Comparison of ENCODE assay signal across 16 cellular contexts in genomic region chr21:34949499-34949898, GRCh38.
DNase-seq lines count a peak whose midpoint lies in the region; ATAC-seq and TF ChIP-seq lines count a peak whose summit lies in the region.
"Had no signal": no experiment of that assay in that cellular context is flagged by ENCODE, and none has a peak within 500 bp of the region (broad histone marks: within the 10 kb centered on the region; RNA-seq: fewer than 3 reads in every experiment).

No MANE protein-coding gene starts in this region.

- H3K4me1 ChIP-seq in DND-41 (ENCODE audit: insufficient read depth, low read length) = peaks cover 54% of the 10 kb centered on the region
- H3K4me1 ChIP-seq: Caco-2 had no signal

- H3K79me2 ChIP-seq in DND-41 (ENCODE audit: insufficient read depth, low read length) = peaks cover 97% of the 10 kb centered on the region

- no peak overlapping the region for H3K4me2 ChIP-seq in DND-41 (ENCODE audit: insufficient read depth, low read length)
- H3K4me2 ChIP-seq: BLaER1, PC-9 had no signal

- peak overlapping the region; percentile 63 for H3K27ac Mint-ChIP-seq in activated naive CD4-positive, alpha-beta T cell treated with anti-CD3 and anti-CD28 coated beads, Interleukin-2, amount 50 U/mL, for 24 hours
- H3K27ac Mint-ChIP-seq in activated T-helper 17 cell treated with anti-CD3 and anti-CD28 coated beads, Interleukin-2, amount 50 U/mL, for 72 hours = peak overlapping the region; percentile 80
- peak overlapping the region; percentile 27 for H3K27ac Mint-ChIP-seq in stimulated activated effector memory CD8-positive, alpha-beta T cell treated with anti-CD3 and anti-CD28 coated beads, Interleukin-12 subunit alpha, Interleukin-12 subunit beta, amount 100 ng/mL, for 72 hours

- DNase-seq in activated naive CD4-positive, alpha-beta T cell treated with anti-CD3 and anti-CD28 coated beads, Interleukin-2, amount 50 U/mL, for 16 hours = no peak
- DNase-seq in DND-41 (no peak), NCI-H2196 treated with DMSO at 0.1 percent for 48 hours (lab: John Stamatoyannopoulos, UW; ENCODE audit: unreplicated experiment) (no peak)
- no peak for DNase-seq in stimulated activated effector memory CD8-positive, alpha-beta T cell treated with anti-CD3 and anti-CD28 coated beads, Interleukin-12 subunit alpha, Interleukin-12 subunit beta, amount 100 ng/mL, for 72 hours (ENCODE audit: low spot score in 2 of 2)
- DNase-seq: Caco-2, Kasumi-1, NCI-H1105 treated with DMSO at 0.1 percent for 48 hours, NCI-H187, NCI-H446 treated with DMSO at 0.1 percent for 48 hours, NCI-H748 treated with DMSO at 0.1 percent for 48 hours, PC-9 had no signal

- H3K9ac ChIP-seq in DND-41 (ENCODE audit: low read depth, low read length) = no peak overlapping the region
- H3K9ac ChIP-seq: BLaER1 had no signal

- H2AFZ ChIP-seq in DND-41 (ENCODE audit: low read depth, low read length) = no peak overlapping the region
- H2AFZ ChIP-seq: PC-9 had no signal

- no peaks in the 10 kb centered on the region for H3K9me3 ChIP-seq in DND-41 (ENCODE audit: insufficient read depth, low read length, severe bottlenecking)
- H3K9me3 ChIP-seq: BLaER1, Caco-2 had no signal

- no peaks in the 10 kb centered on the region for H3K9me3 Mint-ChIP-seq in activated naive CD4-positive, alpha-beta T cell treated with anti-CD3 and anti-CD28 coated beads, Interleukin-2, amount 50 U/mL, for 24 hours
- H3K9me3 Mint-ChIP-seq in activated T-helper 17 cell treated with anti-CD3 and anti-CD28 coated beads, Interleukin-2, amount 50 U/mL, for 72 hours = peaks cover 5% of the 10 kb centered on the region
- H3K9me3 Mint-ChIP-seq in stimulated activated effector memory CD8-positive, alpha-beta T cell treated with anti-CD3 and anti-CD28 coated beads, Interleukin-12 subunit alpha, Interleukin-12 subunit beta, amount 100 ng/mL, for 72 hours = peaks cover 4% of the 10 kb centered on the region

- H3K36me3 Mint-ChIP-seq in activated naive CD4-positive, alpha-beta T cell treated with anti-CD3 and anti-CD28 coated beads, Interleukin-2, amount 50 U/mL, for 24 hours = peaks cover 19% of the 10 kb centered on the region
- peaks cover 18% of the 10 kb centered on the region for H3K36me3 Mint-ChIP-seq in activated T-helper 17 cell treated with anti-CD3 and anti-CD28 coated beads, Interleukin-2, amount 50 U/mL, for 72 hours (ENCODE audit: low read depth)
- peaks cover 7% of the 10 kb centered on the region for H3K36me3 Mint-ChIP-seq in stimulated activated effector memory CD8-positive, alpha-beta T cell treated with anti-CD3 and anti-CD28 coated beads, Interleukin-12 subunit alpha, Interleukin-12 subunit beta, amount 100 ng/mL, for 72 hours

- no peak for ATAC-seq in DND-41 (ENCODE audit: insufficient read depth, low read depth)
- ATAC-seq in activated T-helper 17 cell treated with anti-CD3 and anti-CD28 coated beads, Interleukin-2, amount 50 U/mL, for 72 hours (replicated peaks) = peak; percentile 18
- ATAC-seq in stimulated activated effector memory CD8-positive, alpha-beta T cell treated with anti-CD3 and anti-CD28 coated beads, Interleukin-12 subunit alpha, Interleukin-12 subunit beta, amount 100 ng/mL, for 72 hours = peak; percentile 29
- no peak for ATAC-seq in HG03457 (IDR thresholded peaks at IDR 0.05; ENCODE audit: unreplicated experiment)
- ATAC-seq: HepG2 had no signal

- H3K27me3 ChIP-seq in DND-41 (ENCODE audit: insufficient read depth, low read length, poor library complexity) = no peaks in the 10 kb centered on the region
- H3K27me3 ChIP-seq: BLaER1 had no signal

- no peak overlapping the region for H3K4me3 ChIP-seq in DND-41 (ENCODE audit: low read depth in 1 of 2, low read length in 2 of 2)
- H3K4me3 ChIP-seq: BLaER1, PC-9 had no signal

- no peak overlapping the region for H3K4me3 Mint-ChIP-seq in activated naive CD4-positive, alpha-beta T cell treated with anti-CD3 and anti-CD28 coated beads, Interleukin-2, amount 50 U/mL, for 24 hours
- peak overlapping the region; percentile 83 for H3K4me3 Mint-ChIP-seq in activated T-helper 17 cell treated with anti-CD3 and anti-CD28 coated beads, Interleukin-2, amount 50 U/mL, for 72 hours
- peak overlapping the region; percentile 23 for H3K4me3 Mint-ChIP-seq in stimulated activated effector memory CD8-positive, alpha-beta T cell treated with anti-CD3 and anti-CD28 coated beads, Interleukin-12 subunit alpha, Interleukin-12 subunit beta, amount 100 ng/mL, for 72 hours

- peaks cover 85% of the 10 kb centered on the region for H3K4me1 Mint-ChIP-seq in activated naive CD4-positive, alpha-beta T cell treated with anti-CD3 and anti-CD28 coated beads, Interleukin-2, amount 50 U/mL, for 24 hours
- peaks cover 56% of the 10 kb centered on the region for H3K4me1 Mint-ChIP-seq in activated T-helper 17 cell treated with anti-CD3 and anti-CD28 coated beads, Interleukin-2, amount 50 U/mL, for 72 hours
- peaks cover 64% of the 10 kb centered on the region for H3K4me1 Mint-ChIP-seq in stimulated activated effector memory CD8-positive, alpha-beta T cell treated with anti-CD3 and anti-CD28 coated beads, Interleukin-12 subunit alpha, Interleukin-12 subunit beta, amount 100 ng/mL, for 72 hours

- peaks cover 42% of the 10 kb centered on the region for H3K36me3 ChIP-seq in DND-41 (ENCODE audit: insufficient read depth, low read length)

- H3K27me3 Mint-ChIP-seq in activated naive CD4-positive, alpha-beta T cell treated with anti-CD3 and anti-CD28 coated beads, Interleukin-2, amount 50 U/mL, for 24 hours = no peaks in the 10 kb centered on the region
- H3K27me3 Mint-ChIP-seq in activated T-helper 17 cell treated with anti-CD3 and anti-CD28 coated beads, Interleukin-2, amount 50 U/mL, for 72 hours = no peaks in the 10 kb centered on the region

- H3K27ac ChIP-seq in DND-41 (ENCODE audit: low read length) = peak overlapping the region; percentile 5; the same call in 1 of the 2 replicates
- H3K27ac ChIP-seq: PC-9 had no signal

- peaks cover 74% of the 10 kb centered on the region for H4K20me1 ChIP-seq in DND-41 (ENCODE audit: insufficient read depth, low read length)

- no peak for TF ChIP-seq CTCF in DND-41 (IDR thresholded peaks at IDR 0.05; ENCODE audit: borderline replicate concordance, extremely low read depth, low read length, poor library complexity, severe bottlenecking)

Comparison
In these comparisons a context has a peak if more than half of its experiments do, and no peak if none do; other contexts are left out.
1. H3K27ac Mint-ChIP-seq: peak in every context shown above with its lines; median percentile 80 in activated T-helper 17 cell treated with anti-CD3 and anti-CD28 coated beads, Interleukin-2, amount 50 U/mL, for 72 hours; 63 in activated naive CD4-positive, alpha-beta T cell treated with anti-CD3 and anti-CD28 coated beads, Interleukin-2, amount 50 U/mL, for 24 hours; 27 in stimulated activated effector memory CD8-positive, alpha-beta T cell treated with anti-CD3 and anti-CD28 coated beads, Interleukin-12 subunit alpha, Interleukin-12 subunit beta, amount 100 ng/mL, for 72 hours.
2. ATAC-seq: peak in activated T-helper 17 cell treated with anti-CD3 and anti-CD28 coated beads, Interleukin-2, amount 50 U/mL, for 72 hours (single experiment) and stimulated activated effector memory CD8-positive, alpha-beta T cell treated with anti-CD3 and anti-CD28 coated beads, Interleukin-12 subunit alpha, Interleukin-12 subunit beta, amount 100 ng/mL, for 72 hours (single experiment); none in DND-41 (single experiment) and HG03457 (single experiment).